Comparison of ENCODE assay signal across 2 cellular contexts in the genomic region with DNA sequence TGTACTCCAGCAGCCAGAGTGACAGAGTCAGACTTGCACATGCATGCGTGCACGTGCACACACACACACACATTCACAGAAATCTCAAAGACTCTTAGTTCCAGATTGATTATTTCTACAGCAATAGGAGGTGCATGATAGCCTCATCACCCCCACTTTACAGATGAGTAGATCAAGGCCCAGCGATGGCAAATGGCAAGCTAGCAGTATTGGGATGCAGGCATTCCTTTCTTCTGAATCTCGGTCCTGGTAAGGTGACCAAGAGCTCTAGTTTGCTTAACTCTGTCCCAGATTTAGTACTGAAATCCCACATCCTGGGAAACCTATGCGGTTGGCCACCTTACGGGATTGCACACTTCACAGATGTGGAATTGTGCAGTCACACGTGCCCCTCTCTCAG.
TF ChIP-seq lines count a peak whose summit lies in the region.

No MANE protein-coding gene starts in this region.

TF ChIP-seq in HepG2, 621 proteins besides CTCF, POLR2A, EP300 and RAD21:
- no peak for TF ChIP-seq ZNF225 (CRISPR knock-in tag; IDR thresholded peaks at IDR 0.05)
- TF ChIP-seq TBP (CRISPR knock-in tag; IDR thresholded peaks at IDR 0.05), result no peak
- peak; percentile 45 for TF ChIP-seq ZNF629 (CRISPR knock-in tag; conservative IDR thresholded peaks at IDR 0.05)
- TF ChIP-seq, protein P1, sequence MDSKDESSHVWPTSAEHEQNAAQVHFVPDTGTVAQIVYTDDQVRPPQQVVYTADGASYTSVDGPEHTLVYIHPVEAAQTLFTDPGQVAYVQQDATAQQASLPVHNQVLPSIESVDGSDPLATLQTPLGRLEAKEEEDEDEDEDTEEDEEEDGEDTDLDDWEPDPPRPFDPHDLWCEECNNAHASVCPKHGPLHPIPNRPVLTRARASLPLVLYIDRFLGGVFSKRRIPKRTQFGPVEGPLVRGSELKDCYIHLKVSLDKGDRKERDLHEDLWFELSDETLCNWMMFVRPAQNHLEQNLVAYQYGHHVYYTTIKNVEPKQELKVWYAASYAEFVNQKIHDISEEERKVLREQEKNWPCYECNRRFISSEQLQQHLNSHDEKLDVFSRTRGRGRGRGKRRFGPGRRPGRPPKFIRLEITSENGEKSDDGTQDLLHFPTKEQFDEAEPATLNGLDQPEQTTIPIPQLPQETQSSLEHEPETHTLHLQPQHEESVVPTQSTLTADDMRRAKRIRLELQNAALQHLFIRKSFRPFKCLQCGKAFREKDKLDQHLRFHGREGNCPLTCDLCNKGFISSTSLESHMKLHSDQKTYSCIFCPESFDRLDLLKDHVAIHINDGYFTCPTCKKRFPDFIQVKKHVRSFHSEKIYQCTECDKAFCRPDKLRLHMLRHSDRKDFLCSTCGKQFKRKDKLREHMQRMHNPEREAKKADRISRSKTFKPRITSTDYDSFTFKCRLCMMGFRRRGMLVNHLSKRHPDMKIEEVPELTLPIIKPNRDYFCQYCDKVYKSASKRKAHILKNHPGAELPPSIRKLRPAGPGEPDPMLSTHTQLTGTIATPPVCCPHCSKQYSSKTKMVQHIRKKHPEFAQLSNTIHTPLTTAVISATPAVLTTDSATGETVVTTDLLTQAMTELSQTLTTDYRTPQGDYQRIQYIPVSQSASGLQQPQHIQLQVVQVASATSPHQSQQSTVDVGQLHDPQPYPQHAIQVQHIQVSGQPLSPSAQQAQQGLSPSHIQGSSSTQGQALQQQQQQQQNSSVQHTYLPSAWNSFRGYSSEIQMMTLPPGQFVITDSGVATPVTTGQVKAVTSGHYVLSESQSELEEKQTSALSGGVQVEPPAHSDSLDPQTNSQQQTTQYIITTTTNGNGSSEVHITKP (CRISPR knock-in tag; IDR thresholded peaks at IDR 0.05; ENCODE audit: low read depth), result no peak

TF ChIP-seq in K562, 482 proteins besides CTCF, POLR2A, EP300 and RAD21:
- TF ChIP-seq NFATC3 (IDR thresholded peaks at IDR 0.05) (no peak), TAF15 (IDR thresholded peaks at IDR 0.05; ENCODE audit: low read depth, low read length) (no peak), RBM25 (IDR thresholded peaks at IDR 0.05; ENCODE audit: low read depth, low read length, severe bottlenecking) (peak; percentile 52), KDM1A (IDR thresholded peaks at IDR 0.05) (0 out of 4 replicates have a peak, but pooled peaks have one; percentile 16 to 30), BCOR (IDR thresholded peaks at IDR 0.05) (peak; percentile 54; the same call in 1 of the 2 replicates)
- TF ChIP-seq, protein P2, sequence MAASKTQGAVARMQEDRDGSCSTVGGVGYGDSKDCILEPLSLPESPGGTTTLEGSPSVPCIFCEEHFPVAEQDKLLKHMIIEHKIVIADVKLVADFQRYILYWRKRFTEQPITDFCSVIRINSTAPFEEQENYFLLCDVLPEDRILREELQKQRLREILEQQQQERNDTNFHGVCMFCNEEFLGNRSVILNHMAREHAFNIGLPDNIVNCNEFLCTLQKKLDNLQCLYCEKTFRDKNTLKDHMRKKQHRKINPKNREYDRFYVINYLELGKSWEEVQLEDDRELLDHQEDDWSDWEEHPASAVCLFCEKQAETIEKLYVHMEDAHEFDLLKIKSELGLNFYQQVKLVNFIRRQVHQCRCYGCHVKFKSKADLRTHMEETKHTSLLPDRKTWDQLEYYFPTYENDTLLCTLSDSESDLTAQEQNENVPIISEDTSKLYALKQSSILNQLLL (CRISPR knock-in tag; IDR thresholded peaks at IDR 0.05; ENCODE audit: borderline replicate concordance), result no peak
- TF ChIP-seq, protein P3, sequence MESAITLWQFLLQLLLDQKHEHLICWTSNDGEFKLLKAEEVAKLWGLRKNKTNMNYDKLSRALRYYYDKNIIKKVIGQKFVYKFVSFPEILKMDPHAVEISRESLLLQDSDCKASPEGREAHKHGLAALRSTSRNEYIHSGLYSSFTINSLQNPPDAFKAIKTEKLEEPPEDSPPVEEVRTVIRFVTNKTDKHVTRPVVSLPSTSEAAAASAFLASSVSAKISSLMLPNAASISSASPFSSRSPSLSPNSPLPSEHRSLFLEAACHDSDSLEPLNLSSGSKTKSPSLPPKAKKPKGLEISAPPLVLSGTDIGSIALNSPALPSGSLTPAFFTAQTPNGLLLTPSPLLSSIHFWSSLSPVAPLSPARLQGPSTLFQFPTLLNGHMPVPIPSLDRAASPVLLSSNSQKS (CRISPR knock-in tag; IDR thresholded peaks at IDR 0.05), result no peak
